In genomic region chr7:147805996-147806576, GRCh38 we compare ENCODE assay signal across 2 cellular contexts.
TF ChIP-seq lines count a peak whose summit lies in the region.

No MANE protein-coding gene starts in this region.

TF ChIP-seq in SK-N-SH, 30 proteins besides CTCF, POLR2A, EP300 and RAD21 (continued from another document):
- no peak for TF ChIP-seq ELF1 (IDR thresholded peaks at IDR 0.05)
- no peak for TF ChIP-seq FOXJ3 (CRISPR knock-in tag; IDR thresholded peaks at IDR 0.05)
- TF ChIP-seq RXRA (IDR thresholded peaks at IDR 0.05; ENCODE audit: borderline replicate concordance, low read depth) = no peak
- TF ChIP-seq EZH2phosphoT487 (IDR thresholded peaks at IDR 0.05; ENCODE audit: borderline replicate concordance, low read depth) = no peak

TF ChIP-seq in SK-N-SH treated with all-trans-retinoic acid at 6 μM for 48 hours, 23 proteins besides CTCF, POLR2A, EP300 and RAD21 (continued from another document):
- TF ChIP-seq ZNF70 (CRISPR knock-in tag; IDR thresholded peaks at IDR 0.05) = no peak
